ENCODE assay signal across 1 cellular context in the genomic region with DNA sequence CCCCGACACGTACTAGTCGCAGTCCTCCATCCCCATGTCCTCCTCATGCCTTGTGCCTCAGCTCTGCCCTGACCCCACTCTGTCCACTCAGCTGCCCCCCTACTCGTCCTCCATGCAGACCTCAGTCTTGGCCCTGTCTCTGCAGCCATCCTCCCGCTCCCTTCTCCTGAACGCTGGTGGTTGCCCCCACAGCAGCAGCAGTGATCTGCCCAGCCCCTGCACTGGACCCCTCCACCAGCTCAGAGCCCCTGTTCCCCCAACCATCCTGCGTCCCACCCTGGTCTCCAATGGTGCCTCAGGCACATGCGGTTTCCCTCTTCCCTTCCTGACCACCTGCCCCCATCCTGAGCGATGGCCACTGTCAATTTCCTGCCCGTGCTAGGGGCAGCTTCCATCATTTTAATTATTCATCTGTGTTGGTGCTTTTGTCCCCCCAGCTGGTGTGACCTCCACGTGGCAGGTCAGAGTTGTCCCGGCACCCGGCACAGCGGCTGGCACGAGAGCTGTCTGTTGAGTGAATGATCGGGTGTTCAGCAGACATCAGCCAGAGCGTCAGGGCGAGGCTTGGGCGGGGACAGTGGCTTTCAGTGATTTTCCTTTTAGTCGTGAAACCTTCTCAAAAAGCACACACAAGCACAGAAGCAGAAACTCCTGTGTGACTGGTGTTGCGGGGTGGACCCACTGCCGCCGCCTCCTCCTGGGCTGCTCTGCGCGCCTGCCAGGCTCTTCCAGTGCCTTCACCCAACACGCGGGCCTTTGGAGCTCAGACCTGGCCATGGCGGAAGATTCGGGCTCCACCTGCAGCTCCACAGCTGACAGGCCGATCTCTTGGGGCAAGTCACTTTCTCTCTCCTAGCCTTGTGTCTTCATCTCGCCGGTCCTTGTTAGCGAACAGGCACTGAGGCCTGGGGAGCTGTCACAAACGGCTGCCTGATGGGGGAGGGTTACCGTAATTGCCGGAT.
TF ChIP-seq lines count a peak whose summit lies in the region.

No MANE protein-coding gene starts in this region.

TF ChIP-seq in IMR-90, 13 proteins besides CTCF, POLR2A, EP300 and RAD21:
- TF ChIP-seq CHD1 (IDR thresholded peaks at IDR 0.05; ENCODE audit: low read depth, low read length) (no peak), FOS (IDR thresholded peaks at IDR 0.05; ENCODE audit: low read depth, low read length) (no peak), BHLHE40 (IDR thresholded peaks at IDR 0.05; ENCODE audit: low read depth, low read length) (no peak), MAFK (IDR thresholded peaks at IDR 0.05; ENCODE audit: low read depth, low read length) (no peak), NFE2L2 (IDR thresholded peaks at IDR 0.05; ENCODE audit: low read depth, low read length) (no peak), MAZ (IDR thresholded peaks at IDR 0.05; ENCODE audit: borderline replicate concordance, low read depth, low read length) (no peak)
